In the genomic region with DNA sequence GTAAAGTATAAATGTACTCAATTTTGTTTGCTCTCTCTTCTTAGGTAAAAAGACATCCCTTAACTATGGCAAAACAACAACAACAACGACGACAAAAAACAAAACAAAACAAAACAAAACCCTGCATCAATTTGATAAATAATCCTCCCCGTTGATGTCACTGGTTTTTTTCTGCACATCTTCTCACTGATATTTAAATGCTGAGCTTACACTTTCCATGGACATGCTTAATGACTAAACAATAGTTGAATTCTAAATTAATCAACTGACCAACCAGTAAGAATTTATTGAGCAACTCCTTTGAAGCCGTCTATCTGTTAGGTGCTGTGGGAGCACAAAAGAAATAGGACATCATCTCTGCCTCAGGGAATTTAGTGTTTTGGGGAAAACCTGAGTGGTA, we compare ENCODE assay signal across 30 cellular contexts.
"Had no signal": no experiment of that assay in that cellular context is flagged by ENCODE, and none has a peak within 500 bp of the region (broad histone marks: within the 10 kb centered on the region; RNA-seq: fewer than 3 reads in every experiment).

No MANE protein-coding gene starts in this region.

- ATAC-seq: activated CD8-positive, alpha-beta T cell treated with anti-CD3 and anti-CD28 coated beads for 36 hours; activated naive CD8-positive, alpha-beta T cell treated with anti-CD3 and anti-CD28 coated beads, Interleukin-2, amount 50 U/mL, for 24 hours; activated T-cell treated with anti-CD3 and anti-CD28 coated beads, Interleukin-2, amount 50 U/mL, for 4 hours; activated T-cell treated with anti-CD3 and anti-CD28 coated beads, Interleukin-2, amount 50 U/mL, for 72 hours had no signal

- H3K4me1 ChIP-seq: ascending aorta had no signal

- H3K36me3 ChIP-seq: ascending aorta, cardiac muscle cell had no signal

- H3K27ac ChIP-seq: ascending aorta, cardiac muscle cell, VCaP had no signal

- H3K4me3 ChIP-seq: ascending aorta, cardiac muscle cell had no signal

- FAIRE-seq: bronchial epithelial cell, TTC549 had no signal

- DNase-seq: activated B cell treated with CpG ODN at 0.5 μM for 24 hours; activated CD4-positive, alpha-beta memory T cell treated with anti-CD3 and anti-CD28 coated beads for 36 hours; activated CD4-positive, alpha-beta T cell treated with anti-CD3 and anti-CD28 coated beads for 4 hours; activated CD4-positive, alpha-beta T cell treated with anti-CD3 and anti-CD28 coated beads, Interleukin-2, amount 10 ng/mL, durations not matched to agents 24 days and 14 days; activated CD4-positive, alpha-beta T cell treated with anti-CD3 and anti-CD28 coated beads, Interleukin-2, amount 50 U/mL, for 1 hour; activated CD4-positive, alpha-beta T cell treated with anti-CD3 and anti-CD28 coated beads, Interleukin-2, amount 50 U/mL, for 4 hours; activated CD4-positive, CD25-positive, alpha-beta regulatory T cell treated with anti-CD3 and anti-CD28 coated beads, Interleukin-2, amount 50 U/mL, for 72 hours; activated CD8-positive, alpha-beta memory T cell treated with anti-CD3 and anti-CD28 coated beads, Interleukin-2, amount 50 U/mL, for 4 hours; activated CD8-positive, alpha-beta T cell treated with anti-CD3 and anti-CD28 coated beads for 36 hours; activated effector memory CD4-positive, alpha-beta T cell treated with Interleukin-2 at 50 U/mL for 16 hours; activated gamma-delta T cell; activated naive CD4-positive, alpha-beta T cell treated with anti-CD3 and anti-CD28 coated beads, Interleukin-2, amount 10 ng/mL, durations not matched to agents 7 days and 5 days; activated naive CD4-positive, alpha-beta T cell treated with Interleukin-2 at 50 U/mL for 16 hours; activated naive CD8-positive, alpha-beta T cell treated with anti-CD3 and anti-CD28 coated beads, Interleukin-2, amount 10 ng/mL, durations not matched to agents 7 days and 5 days; activated naive CD8-positive, alpha-beta T cell treated with anti-CD3 and anti-CD28 coated beads, Interleukin-2, amount 50 U/mL, for 24 hours; activated T-cell treated with anti-CD3 and anti-CD28 coated beads for 4 hours; activated T-cell treated with anti-CD3 and anti-CD28 coated beads, Interleukin-2, amount 50 U/mL, for 1 hour; activated T-cell treated with anti-CD3 and anti-CD28 coated beads, Interleukin-2, amount 50 U/mL, for 4 hours; activated T-cell treated with anti-CD3 and anti-CD28 coated beads, Interleukin-2, amount 50 U/mL, for 72 hours; amygdala; anterior cingulate cortex; caudate nucleus; cerebellar nuclear complex; T-helper 2 cell; T-helper 9 cell had no signal

- H3K27me3 ChIP-seq: ascending aorta, cardiac muscle cell had no signal
